In the genomic region with DNA sequence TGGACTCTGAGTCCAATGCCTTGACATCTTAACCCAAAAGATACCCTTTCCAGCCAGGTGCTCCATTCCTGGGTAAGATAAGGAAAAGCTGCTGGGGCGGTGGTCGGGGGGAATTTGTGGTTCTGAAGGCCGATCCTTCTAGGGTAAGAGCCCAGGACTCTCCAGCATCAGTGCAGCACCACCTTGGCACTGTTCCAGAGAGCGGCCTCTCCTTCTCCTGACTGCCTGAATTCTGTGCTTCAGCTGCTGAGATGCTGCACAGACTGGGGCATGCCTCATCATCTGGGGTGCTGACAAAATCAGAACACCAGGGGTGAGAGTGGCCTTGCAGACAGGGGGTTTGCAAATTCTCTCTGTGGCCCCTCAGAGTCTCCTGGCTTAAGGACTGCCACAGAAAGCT, we compare ENCODE assay signal across 30 cellular contexts.
"Had no signal": no experiment of that assay in that cellular context is flagged by ENCODE, and none has a peak within 500 bp of the region (broad histone marks: within the 10 kb centered on the region; RNA-seq: fewer than 3 reads in every experiment).

No MANE protein-coding gene starts in this region.

- H3K9me3 ChIP-seq: colonic mucosa, Peyer's patch had no signal

- ATAC-seq: activated CD8-positive, alpha-beta T cell treated with anti-CD3 and anti-CD28 coated beads, Interleukin-2, amount 10 ng/mL, durations not matched to agents 7 days and 5 days; PC-3 had no signal

- H3K27ac ChIP-seq: colonic mucosa, KMS-11, Peyer's patch, WERI-Rb-1 had no signal

- H3K9ac ChIP-seq: KMS-11 had no signal

- H3K4me3 ChIP-seq: colonic mucosa, Peyer's patch had no signal

- H3K4me2 ChIP-seq: KMS-11 had no signal

- H3K36me3 ChIP-seq: colonic mucosa, Peyer's patch, WERI-Rb-1 had no signal

- H3K27me3 ChIP-seq: colonic mucosa, Peyer's patch had no signal

- H3K4me1 ChIP-seq: colonic mucosa, Peyer's patch had no signal

- DNase-seq: activated CD4-positive, alpha-beta T cell treated with anti-CD3 and anti-CD28 coated beads for 1 hour; activated CD4-positive, alpha-beta T cell treated with anti-CD3 and anti-CD28 coated beads, Interleukin-2, amount 10 ng/mL, durations not matched to agents 24 days and 14 days; activated CD4-positive, alpha-beta T cell treated with anti-CD3 and anti-CD28 coated beads, Interleukin-2, amount 50 U/mL, for 48 hours; activated CD4-positive, CD25-positive, alpha-beta regulatory T cell; activated CD8-positive, alpha-beta T cell treated with anti-CD3 and anti-CD28 coated beads, Interleukin-2, amount 10 ng/mL, durations not matched to agents 7 days and 5 days; activated gamma-delta T cell treated with Interleukin-2 at 50 U/mL for 16 hours; activated naive CD4-positive, alpha-beta T cell treated with anti-CD3 and anti-CD28 coated beads for 36 hours; activated T-cell treated with anti-CD3 and anti-CD28 coated beads, Interleukin-2, amount 50 U/mL, for 24 hours; cerebellar nuclear complex; colonic mucosa; MM.1S; MV-4-11; NCI-H1092; NCI-H1417; NCI-H146; NCI-H187; NCI-H2029 treated with DMSO at 0.1 percent for 48 hours; NCI-H2107; NCI-H446 treated with DMSO at 0.1 percent for 48 hours; NCI-H524; NCI-H69; NCI-H82; NK-92 treated with Interleukin-12 subunit alpha and Interleukin-12 subunit beta, amount 100 ng/mL, for 24 hours; PC-3; Peyer's patch; RPMI8226; SHP77 treated with DMSO at 0.1 percent for 48 hours; T1000; WERI-Rb-1 had no signal
